In genomic region chr1:167938083-167938482, GRCh38 we compare ENCODE assay signal across 8 cellular contexts. TPM values are rescaled to one million over a fixed set of nuclear protein-coding genes. Genes with fewer than 3 reads are reported as not detected.
A peak's percentile ranks its signal among the peaks of the same experiment; 100 is the strongest.
DNase-seq lines count a peak whose midpoint lies in the region; ATAC-seq, FAIRE-seq and TF ChIP-seq lines count a peak whose summit lies in the region.

No MANE protein-coding gene starts in this region.

- no peak overlapping the region for H2BK5ac ChIP-seq in mesenchymal stem cell (ENCODE audit: low read depth, low read length, poor library complexity, severe bottlenecking)

- no peak for TF ChIP-seq POLR2A in A549 (IDR thresholded peaks at IDR 0.05; ENCODE audit: low read length)
- TF ChIP-seq POLR2A in GM12892 (IDR thresholded peaks at IDR 0.05; ENCODE audit: low read depth, low read length): no peak

- H3K4me3 ChIP-seq in A549 (peak overlapping the region; percentile 80), HEK293 (ENCODE audit: low read depth, low read length) (peak overlapping the region; percentile 92), adipocyte (ENCODE audit: low read length) (peak overlapping the region; percentile 95), mesenchymal stem cell (ENCODE audit: insufficient read depth in 1 of 2, low read depth in 1 of 2, low read length in 2 of 2) (peak overlapping the region in 1 of 2 experiments; percentile 79), small intestine (ENCODE audit: low read depth in 1 of 2, low read length in 2 of 2) (peak overlapping the region in 1 of 2 donors; percentile 20)

- H3K4me1 ChIP-seq in A549 (peaks cover 25% of the 10 kb centered on the region), HEK293 (ENCODE audit: control insufficient read depth, insufficient read depth, low read length) (no peaks in the 10 kb centered on the region; the same call in 1 of the 2 replicates), adipocyte (ENCODE audit: control insufficient read depth, insufficient read depth, low read length) (peaks cover 23% of the 10 kb centered on the region), mesenchymal stem cell (ENCODE audit: control insufficient read depth, insufficient read depth, low read depth, low read length) (no peaks in the 10 kb centered on the region), small intestine (ENCODE audit: control insufficient read depth in 2 of 2, insufficient read depth in 1 of 2, low read depth in 1 of 2, low read length in 1 of 2) (peaks cover 0 to 3% of the 10 kb centered on the region in 2 donors)

- H3K27me3 ChIP-seq in adipocyte (replicated peaks; ENCODE audit: control insufficient read depth, insufficient read depth, low read length) (no peaks in the 10 kb centered on the region), mesenchymal stem cell (ENCODE audit: control insufficient read depth in 1 of 2, insufficient read depth in 1 of 2, low read length in 2 of 2) (no peaks in the 10 kb centered on the region), small intestine (ENCODE audit: control insufficient read depth in 2 of 2, insufficient read depth in 2 of 2, low read length in 2 of 2) (no peaks in the 10 kb centered on the region)

- 33% methylated on average over 4 of the region's 4 CpGs for WGBS in A549 (ENCODE audit: missing lambda C conversion rate)
- WGBS in mesenchymal stem cell: no CpG with 5 or more reads among the region's 4 CpGs
- 21 to 34% (median 33%) methylated on average over 4 of the region's 4 CpGs for WGBS in small intestine, 3 donors

- H3K14ac ChIP-seq in mesenchymal stem cell (ENCODE audit: low read length in 2 of 2): no peak overlapping the region

- peak in 1 of 2 experiments; percentile 9 for DNase-seq in A549 (ENCODE audit: low read depth in 1 of 2, low spot score in 1 of 2)
- no peak for DNase-seq in adipocyte (ENCODE audit: low read depth)
- no peak for DNase-seq in mesenchymal stem cell
- DNase-seq in GM12892 (ENCODE audit: insufficient read length): no peak
- no peak for DNase-seq in small intestine

- H3K36me3 ChIP-seq in HEK293 (ENCODE audit: control insufficient read depth in 2 of 2, insufficient read depth in 1 of 2, low read length in 2 of 2) (no peaks in the 10 kb centered on the region), adipocyte (ENCODE audit: control insufficient read depth, insufficient read depth, low read length, severe bottlenecking) (no peaks in the 10 kb centered on the region), mesenchymal stem cell (ENCODE audit: control insufficient read depth in 1 of 2, insufficient read depth in 2 of 2, low read depth in 1 of 2, low read length in 2 of 2) (peaks cover 3% of the 10 kb centered on the region in 2 experiments), small intestine (ENCODE audit: control insufficient read depth in 2 of 2, insufficient read depth in 2 of 2, low read length in 2 of 2) (no peaks in the 10 kb centered on the region)

- H2BK12ac ChIP-seq in mesenchymal stem cell (ENCODE audit: low read length in 2 of 2): no peak overlapping the region

- H4K91ac ChIP-seq in mesenchymal stem cell (ENCODE audit: low read length): no peak overlapping the region

- POLR2A ChIA-PET in A549 (lab: Yijun Ruan, JAX): interaction anchor here (1.1 to 3.1 kb wide), 3 partner anchors 11 to 144 kb away, joined by 5 to 32 read pairs (median 8); no protein-coding TSS in a partner anchor
- POLR2A ChIA-PET in HEK293 (lab: Yijun Ruan, JAX): interaction anchor here (2.8 to 3.4 kb wide), 2 partner anchors 11 to 144 kb away, joined by 22 to 37 read pairs; no protein-coding TSS in a partner anchor

- H2AFZ ChIP-seq in mesenchymal stem cell (ENCODE audit: low read depth, low read length): no peak overlapping the region

- H3K4me2 ChIP-seq in A549 (peak overlapping the region; percentile 96), mesenchymal stem cell (ENCODE audit: low read length, poor library complexity, severe bottlenecking) (peak overlapping the region; percentile 66)

- H2AK5ac ChIP-seq in mesenchymal stem cell (ENCODE audit: low read length, severe bottlenecking): no peak overlapping the region

- no peak for FAIRE-seq in A549 (lab: Jason Lieb, UNC)
- no peak for FAIRE-seq in GM12892 (lab: Jason Lieb, UNC)
- FAIRE-seq in small intestine (lab: Jason Lieb, UNC): no peak

- H3K9ac ChIP-seq in adipocyte (ENCODE audit: low read length): peak overlapping the region; percentile 96
- H3K9ac ChIP-seq in mesenchymal stem cell (ENCODE audit: low read length): peak overlapping the region; percentile 96

- H2BK15ac ChIP-seq in mesenchymal stem cell (ENCODE audit: low read depth, poor library complexity, severe bottlenecking): no peak overlapping the region

- TF ChIP-seq RAD21 in A549 (conservative IDR thresholded peaks at IDR 0.05 in 1 of 2, IDR thresholded peaks at IDR 0.05 in 1 of 2): no peak

- ATAC-seq in A549: no peak
- ATAC-seq in GM18502 (IDR thresholded peaks at IDR 0.05; ENCODE audit: poor library complexity, unreplicated experiment): no peak
- no peak for ATAC-seq in GM18868 (IDR thresholded peaks at IDR 0.05; ENCODE audit: unreplicated experiment)

- no peak overlapping the region for H3K18ac ChIP-seq in mesenchymal stem cell (ENCODE audit: low read depth in 1 of 2, low read length in 2 of 2)

- H3K9me3 ChIP-seq in A549: no peaks in the 10 kb centered on the region
- H3K9me3 ChIP-seq in HEK293 (ENCODE audit: control insufficient read depth, insufficient read depth, low read depth, low read length): no peaks in the 10 kb centered on the region
- H3K9me3 ChIP-seq in adipocyte (ENCODE audit: control insufficient read depth, low read length): no peaks in the 10 kb centered on the region
- H3K9me3 ChIP-seq in mesenchymal stem cell (ENCODE audit: control insufficient read depth, low read length): no peaks in the 10 kb centered on the region
- no peaks in the 10 kb centered on the region for H3K9me3 ChIP-seq in small intestine (ENCODE audit: control insufficient read depth, low read depth)

- H3K79me1 ChIP-seq in mesenchymal stem cell (replicated peaks; ENCODE audit: low read length, poor library complexity, severe bottlenecking): no peaks in the 10 kb centered on the region

- H3K23ac ChIP-seq in mesenchymal stem cell (ENCODE audit: low read length in 2 of 2): no peak overlapping the region

- H4K8ac ChIP-seq in mesenchymal stem cell (ENCODE audit: low read length): no peak overlapping the region

- TF ChIP-seq EP300 in A549 (IDR thresholded peaks at IDR 0.05): no peak

- no peak overlapping the region for H3K4ac ChIP-seq in mesenchymal stem cell (ENCODE audit: low read depth in 1 of 2, low read length in 2 of 2)

- TF ChIP-seq CTCF in A549 (IDR thresholded peaks at IDR 0.05): no peak
- no peak for TF ChIP-seq CTCF in HEK293 (tag by site-specific recombination; IDR thresholded peaks at IDR 0.05)

- H3K27ac ChIP-seq in A549 (peak overlapping the region; percentile 55 to 89; a peak in 4 of 6 replicates), HEK293 (ENCODE audit: extremely low read depth, low read depth, low read length) (no peak overlapping the region), mesenchymal stem cell (ENCODE audit: low read length, poor library complexity, severe bottlenecking) (no peak overlapping the region), small intestine (ENCODE audit: low read depth in 1 of 2, low read length in 1 of 2) (no peak overlapping the region)

- no peak overlapping the region for H2BK120ac ChIP-seq in mesenchymal stem cell (ENCODE audit: low read depth, low read length)

- CTCF ChIA-PET in A549 (lab: Yijun Ruan, JAX): interaction anchor here (1.8 kb wide), 1 partner anchor 144 kb away, joined by 6 read pairs; no protein-coding TSS in a partner anchor
- CTCF ChIA-PET in HEK293 (lab: Yijun Ruan, JAX): interaction anchor here (0.5 to 2.3 kb wide), 3 partner anchors 12 to 290 kb away, joined by 3 to 10 read pairs (median 5); no protein-coding TSS in a partner anchor

TF ChIP-seq in A549, 52 proteins besides CTCF, POLR2A, EP300 and RAD21 (continues in another document):
- no peak for TF ChIP-seq CHD4 (IDR thresholded peaks at IDR 0.05; ENCODE audit: borderline replicate concordance)

TF ChIP-seq in HEK293, 187 proteins besides CTCF, POLR2A, EP300 and RAD21:
- no peak for TF ChIP-seq WT1 (tag by site-specific recombination; IDR thresholded peaks at IDR 0.05)
- TF ChIP-seq ZNF664 (tag by site-specific recombination; IDR thresholded peaks at IDR 0.05): peak; percentile 57; the same call in 1 of the 2 replicates

RNA-seq across cellular contexts. Expression of gene MPC2, which starts 1.2 kb away (rescaled TPM):
- polyA plus RNA-seq in A549 (2011; rRNA removed) (98.9 and 120 TPM in 2 replicates), A549 (2017; fragmentation: RNase III; extraction: RNeasy Plus Mini Kit Qiagen cat#74134 plus additional on column Dnase treatment) (49.5 to 53.0 TPM (median 49.7 TPM) in 3 replicates), small intestine (100 to 1,000 TPM; 140 to 185 (median 154) TPM)
- polyA plus RNA-seq in A549 (2012; cell fraction: cytosol; rRNA removed): 26.4 and 27.7 TPM in 2 replicates
- 11.7 and 15.3 TPM in 2 replicates for polyA plus RNA-seq in A549 (2012; cell fraction: nucleus; rRNA removed)
- polyA minus RNA-seq in A549 (2011; rRNA and poly(A)+ RNA removed): 13.2 and 14.1 TPM in 2 replicates
- 44.5 TPM for polyA plus RNA-seq in mesenchymal stem cell (2013, experiment 1 of 2)
- 47.9 TPM for polyA plus RNA-seq in mesenchymal stem cell (2013, experiment 2 of 2)
- 75.6 TPM for polyA plus RNA-seq in GM12892 (2012; ENCODE audit: missing spikeins)

RNA-seq across cellular contexts. Expression of gene DCAF6, which starts 1.6 kb away (rescaled TPM):
- polyA plus RNA-seq in A549 (2011; rRNA removed) (74.7 and 86.8 TPM in 2 replicates), A549 (2017; fragmentation: RNase III; extraction: RNeasy Plus Mini Kit Qiagen cat#74134 plus additional on column Dnase treatment) (34.4 to 39.9 TPM (median 38.4 TPM) in 3 replicates), small intestine (10 to 100 TPM; 28.9 to 42.3 (median 28.9) TPM)
- 22.1 and 22.3 TPM in 2 replicates for polyA plus RNA-seq in A549 (2012; cell fraction: cytosol; rRNA removed)
- polyA plus RNA-seq in A549 (2012; cell fraction: nucleus; rRNA removed): 7.5 and 14.0 TPM in 2 replicates
- 38.0 and 48.4 TPM in 2 replicates for polyA minus RNA-seq in A549 (2011; rRNA and poly(A)+ RNA removed)
- 49.1 TPM for polyA plus RNA-seq in mesenchymal stem cell (2013, experiment 1 of 2)
- 50.1 TPM for polyA plus RNA-seq in mesenchymal stem cell (2013, experiment 2 of 2)
- 35.1 TPM for polyA plus RNA-seq in GM12892 (2012; ENCODE audit: missing spikeins)

RNA-seq across cellular contexts. Expression of gene ADCY10, which starts 24.1 kb away (rescaled TPM):
- polyA plus RNA-seq in A549 (2011; rRNA removed) (0.18 and 0.20 TPM in 2 replicates), A549 (2017; fragmentation: RNase III; extraction: RNeasy Plus Mini Kit Qiagen cat#74134 plus additional on column Dnase treatment) (0.03 to 0.08 TPM (median 0.04 TPM) in 3 replicates), small intestine (1 to 10 TPM in 1 of 3 donors, under 1 TPM in 1, not detected in 1; 0.15 to 1.1 TPM)
- polyA plus RNA-seq in A549 (2012; cell fraction: cytosol; rRNA removed): 0.01 and 0.08 TPM in 2 replicates
- 0.07 and 0.09 TPM in 2 replicates for polyA plus RNA-seq in A549 (2012; cell fraction: nucleus; rRNA removed)
- polyA minus RNA-seq in A549 (2011; rRNA and poly(A)+ RNA removed): 0.10 and 0.54 TPM in 2 replicates
- not detected for polyA plus RNA-seq in mesenchymal stem cell (2013, experiment 1 of 2)
- polyA plus RNA-seq in mesenchymal stem cell (2013, experiment 2 of 2): not detected
- not detected for polyA plus RNA-seq in GM12892 (2012; ENCODE audit: missing spikeins)

Comparison
In these comparisons a context has a peak if more than half of its experiments do, and no peak if none do; other contexts are left out.
1. H3K27ac ChIP-seq: peak in A549 (2 of 2); none in HEK293 (single experiment), mesenchymal stem cell (single experiment) and small intestine (0 of 2).